In genomic region chr12:49342914-49343731, GRCh38 we compare ENCODE assay signal across 8 cellular contexts. TPM values are rescaled to one million over a fixed set of nuclear protein-coding genes. Genes with fewer than 3 reads are reported as not detected.
DNase-seq lines count a peak whose midpoint lies in the region; ATAC-seq, FAIRE-seq and TF ChIP-seq lines count a peak whose summit lies in the region.

No MANE protein-coding gene starts in this region.

- H3K9me3 ChIP-seq in SJSA1 (replicated peaks): no peaks in the 10 kb centered on the region; the same call in 1 of the 2 replicates
- no peaks in the 10 kb centered on the region for H3K9me3 ChIP-seq in endocrine pancreas (ENCODE audit: control insufficient read depth, low read length)
- no peaks in the 10 kb centered on the region for H3K9me3 ChIP-seq in parathyroid adenoma (ENCODE audit: control insufficient read depth, low read length)

- peak overlapping the region; percentile 46 for H3K4me2 ChIP-seq in parathyroid adenoma (ENCODE audit: low read length)

- no peak for TF ChIP-seq POLR2A in GM12891 (IDR thresholded peaks at IDR 0.05; ENCODE audit: low read depth, low read length)

- H3K9ac ChIP-seq in endocrine pancreas (ENCODE audit: control insufficient read depth, insufficient read depth, low read length) (peak overlapping the region; percentile 43), parathyroid adenoma (no peak overlapping the region)

- H3K4me1 ChIP-seq in SJSA1 (replicated peaks) (peaks cover 44% of the 10 kb centered on the region), endocrine pancreas (ENCODE audit: control insufficient read depth, insufficient read depth, low read length) (no peaks in the 10 kb centered on the region), parathyroid adenoma (peaks cover 28% of the 10 kb centered on the region)

- no peaks in the 10 kb centered on the region for H3K79me2 ChIP-seq in parathyroid adenoma

- H3K36me3 ChIP-seq in SJSA1 (no peaks in the 10 kb centered on the region), endocrine pancreas (ENCODE audit: control insufficient read depth, insufficient read depth, low read length) (no peaks in the 10 kb centered on the region), parathyroid adenoma (ENCODE audit: control insufficient read depth, insufficient read depth, low read length) (no peaks in the 10 kb centered on the region)

- H3K27me3 ChIP-seq in SJSA1 (replicated peaks) (peaks cover 39% of the 10 kb centered on the region), endocrine pancreas (ENCODE audit: control insufficient read depth, insufficient read depth, low read length) (no peaks in the 10 kb centered on the region), parathyroid adenoma (ENCODE audit: control insufficient read depth, insufficient read depth, low read length) (no peaks in the 10 kb centered on the region)

- H2AFZ ChIP-seq in parathyroid adenoma: peak overlapping the region; percentile 77

- peak; percentile 89 for FAIRE-seq in GM12891 (lab: Jason Lieb, UNC)

- TF ChIP-seq CTCF in parathyroid adenoma (IDR thresholded peaks at IDR 0.05): no peak

- no peak overlapping the region for H3K27ac ChIP-seq in SJSA1
- H3K27ac ChIP-seq in parathyroid adenoma: no peak overlapping the region

- ATAC-seq in GM21360 (IDR thresholded peaks at IDR 0.05; ENCODE audit: unreplicated experiment) (no peak), GM21529 (IDR thresholded peaks at IDR 0.05; ENCODE audit: unreplicated experiment) (no peak)

- H3K4me3 ChIP-seq in SJSA1 (peak overlapping the region; percentile 26), endocrine pancreas (ENCODE audit: control insufficient read depth, insufficient read depth, low read length) (no peak overlapping the region), parathyroid adenoma (ENCODE audit: low read depth, low read length) (peak overlapping the region; percentile 25)

- DNase-seq in GM12891 (ENCODE audit: insufficient read length, low spot score) (no peak), SJSA1 (ENCODE audit: low read depth in 1 of 2, low spot score in 2 of 2) (no peak), occipital lobe (lab: John Stamatoyannopoulos, UW) (no peak), OCI-M1 (lab: John Stamatoyannopoulos, UW) (no peak)

TF ChIP-seq in GM12891, 5 proteins besides CTCF, POLR2A, EP300 and RAD21:
- TF ChIP-seq POLR2AphosphoS5 (IDR thresholded peaks at IDR 0.05; ENCODE audit: low read depth, low read length): no peak
- TF ChIP-seq PAX5 (IDR thresholded peaks at IDR 0.05; ENCODE audit: insufficient read depth, low read length, severe bottlenecking): no peak
- TF ChIP-seq POU2F2 (IDR thresholded peaks at IDR 0.05; ENCODE audit: low read depth, low read length): no peak
- TF ChIP-seq SPI1 (IDR thresholded peaks at IDR 0.05; ENCODE audit: low read depth, low read length): no peak

RNA-seq across cellular contexts. Expression of gene DNAJC22, which starts 3.6 kb away (rescaled TPM):
- 0.08 TPM for polyA plus RNA-seq in GM12891 (2012; ENCODE audit: low read depth, missing spikeins)
- total RNA-seq in SJSA1 (2014; rRNA removed; shearing (Covaris generic)): 6.3 and 9.6 TPM in 2 replicates
- 0.78 TPM for total RNA-seq in occipital lobe

RNA-seq across cellular contexts. Expression of gene C1QL4, which starts 6.1 kb away (rescaled TPM):
- polyA plus RNA-seq in GM12891 (2012; ENCODE audit: low read depth, missing spikeins): 0.12 TPM
- 0.34 and 1.9 TPM in 2 replicates for total RNA-seq in SJSA1 (2014; rRNA removed; shearing (Covaris generic))
- 0.16 TPM for total RNA-seq in occipital lobe

RNA-seq across cellular contexts. Expression of gene TROAP, which starts 20.1 kb away (rescaled TPM):
- 20.7 TPM for polyA plus RNA-seq in GM12891 (2012; ENCODE audit: low read depth, missing spikeins)
- total RNA-seq in SJSA1 (2014; rRNA removed; shearing (Covaris generic)): 50.1 and 50.8 TPM in 2 replicates
- total RNA-seq in occipital lobe: 1.2 TPM

RNA-seq across cellular contexts. Expression of gene SPATS2, which starts 24.1 kb away (rescaled TPM):
- polyA plus RNA-seq in GM12891 (2012; ENCODE audit: low read depth, missing spikeins): 21.3 TPM
- total RNA-seq in SJSA1 (2014; rRNA removed; shearing (Covaris generic)): 41.7 and 44.6 TPM in 2 replicates
- 58.2 TPM for total RNA-seq in occipital lobe

RNA-seq across cellular contexts. Expression of gene PRPH, which starts 48.2 kb away (rescaled TPM):
- polyA plus RNA-seq in GM12891 (2012; ENCODE audit: low read depth, missing spikeins): 0.08 TPM
- total RNA-seq in SJSA1 (2014; rRNA removed; shearing (Covaris generic)): not detected in 2 replicates
- not detected for total RNA-seq in occipital lobe

Comparison
In these comparisons a context has a peak if more than half of its experiments do, and no peak if none do; other contexts are left out.
1. RNA of gene TROAP, which starts 20.1 kb away (total RNA-seq): 50.1 to 50.8 TPM in SJSA1; 1.2 TPM in occipital lobe (single experiment); every median in the first group is over 10 times any median in the second.